Comparison of ENCODE assay signal across 1 cellular context in genomic region chr3:9848860-9849259, GRCh38.
TF ChIP-seq lines count a peak whose summit lies in the region.

No MANE protein-coding gene starts in this region.

TF ChIP-seq in HepG2, 621 proteins besides CTCF, POLR2A, EP300 and RAD21:
- TF ChIP-seq SMC3 (IDR thresholded peaks at IDR 0.05; ENCODE audit: low read length): peak; percentile 31
- TF ChIP-seq STAG1 (CRISPR knock-in tag; IDR thresholded peaks at IDR 0.05): peak; percentile 61
- 0 out of 2 replicates have a peak, but pooled peaks have one; percentile 2 for TF ChIP-seq HOXA5 (CRISPR knock-in tag; IDR thresholded peaks at IDR 0.05)
